10 cellular contexts compared by ENCODE assay signal in the genomic region with DNA sequence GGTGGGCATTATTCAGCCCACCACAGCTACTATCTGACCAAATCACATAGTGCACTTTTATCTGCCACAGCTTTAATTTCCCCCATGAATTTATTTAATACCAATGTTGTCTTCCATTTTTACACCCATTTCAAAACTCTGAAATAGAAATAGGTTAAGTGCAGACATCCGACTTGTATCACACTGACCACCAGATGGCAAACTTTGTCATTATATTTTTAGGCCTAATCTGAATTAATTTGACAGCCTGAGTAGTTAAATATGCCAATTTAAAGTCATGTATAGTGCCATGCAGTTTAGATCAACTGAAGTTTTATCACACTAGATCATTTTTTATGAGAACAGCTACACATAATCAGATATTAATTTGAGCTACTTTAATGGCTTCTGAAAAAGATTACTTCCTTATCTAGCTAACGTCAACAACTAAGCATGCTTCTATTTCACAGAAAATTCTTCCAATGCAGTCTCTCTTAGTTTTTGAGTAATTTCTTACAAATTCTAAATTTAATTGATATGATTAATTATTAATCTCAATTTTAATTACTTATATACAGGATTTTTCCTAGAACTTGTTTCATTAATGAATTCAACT.
DNase-seq lines count a peak whose midpoint lies in the region; ATAC-seq, FAIRE-seq and TF ChIP-seq lines count a peak whose summit lies in the region.
"Had no signal": no experiment of that assay in that cellular context is flagged by ENCODE, and none has a peak within 500 bp of the region (broad histone marks: within the 10 kb centered on the region; RNA-seq: fewer than 3 reads in every experiment).

No MANE protein-coding gene starts in this region.

- no peak for TF ChIP-seq POLR2A in upper lobe of left lung (IDR thresholded peaks at IDR 0.05)
- no peak for TF ChIP-seq POLR2A in stomach (IDR thresholded peaks at IDR 0.05)

- DNase-seq in A172 (ENCODE audit: low spot score) = peak; percentile 41
- no peak for DNase-seq in GM18507 (ENCODE audit: extremely low spot score, insufficient read length, low read depth)
- peak; percentile 35 for DNase-seq in PC-3
- peak in 1 of 2 donors; percentile 15 for DNase-seq in foreskin keratinocyte
- DNase-seq in upper lobe of left lung = no peak
- DNase-seq in effector memory CD8-positive, alpha-beta T cell = no peak
- DNase-seq in stomach = no peak

- TF ChIP-seq EP300 in upper lobe of left lung (IDR thresholded peaks at IDR 0.05) (no peak), stomach (IDR thresholded peaks at IDR 0.05) (no peak)

- H3F3A ChIP-seq in PC-3 (ENCODE audit: low read length, unreplicated experiment) = no peaks in the 10 kb centered on the region

- intact Hi-C loops in PC-3 (cut with micrococcal nuclease) (loop anchor here (5.0 kb wide), 1 partner anchor 681 kb away; no protein-coding TSS in a partner anchor), stomach (cut with DNase I; ENCODE audit: low total_unique reads) (no loop called here)

- H3K4me3 ChIP-seq in PC-3 (ENCODE audit: low read length) = no peak overlapping the region
- H3K4me3 ChIP-seq in upper lobe of left lung = no peak overlapping the region
- no peak overlapping the region for H3K4me3 ChIP-seq in stomach

- no peak overlapping the region for H2AFZ ChIP-seq in PC-3 (ENCODE audit: low read length)

- no peak overlapping the region for H3K4me2 ChIP-seq in PC-3 (ENCODE audit: low read length)

- BruUV-seq in PC-3 (replicated peaks; lab: Mats Ljungman, UMichigan) = no TSS peak

- no peaks in the 10 kb centered on the region for H3K9me3 ChIP-seq in PC-3 (ENCODE audit: low read length)
- no peaks in the 10 kb centered on the region for H3K9me3 ChIP-seq in upper lobe of left lung
- H3K9me3 ChIP-seq in stomach = no peaks in the 10 kb centered on the region

- no peak overlapping the region for H3K9ac ChIP-seq in PC-3 (ENCODE audit: low read length)

- H3K4me3 Mint-ChIP-seq in effector memory CD8-positive, alpha-beta T cell = no peak overlapping the region
- H3K4me3 Mint-ChIP-seq: central memory CD8-positive, alpha-beta T cell; stimulated activated naive CD8-positive, alpha-beta T cell treated with anti-CD3 and anti-CD28 coated beads, Interleukin-15, Interleukin-2, amounts not matched to agents 100 ng/mL and 50 ng/mL, for 24 hours had no signal

- H3K79me2 ChIP-seq in PC-3 (ENCODE audit: low read length) = no peaks in the 10 kb centered on the region

- peak; percentile 12 for FAIRE-seq in GM18507 (lab: Jason Lieb, UNC)

- no peaks in the 10 kb centered on the region for H4K20me1 ChIP-seq in PC-3 (ENCODE audit: low read length)

- H3K9me3 Mint-ChIP-seq in effector memory CD8-positive, alpha-beta T cell = peaks cover 13% of the 10 kb centered on the region in 2 donors

- H3K4me1 Mint-ChIP-seq in effector memory CD8-positive, alpha-beta T cell (ENCODE audit: low read depth in 2 of 2) = no peaks in the 10 kb centered on the region
- H3K4me1 Mint-ChIP-seq: central memory CD8-positive, alpha-beta T cell had no signal

- 49 to 53% methylated on average over 2 of the region's 2 CpGs for WGBS in upper lobe of left lung, 2 donors
- whole genome bisulfite sequencing in stomach, 5 donors = 32 to 50% (median 49%) methylated on average over 2 of the region's 2 CpGs

- H3K9me2 ChIP-seq in PC-3 (replicated peaks; ENCODE audit: low read length) = no peaks in the 10 kb centered on the region

- no peaks in the 10 kb centered on the region for H3K27me3 Mint-ChIP-seq in effector memory CD8-positive, alpha-beta T cell
- H3K27me3 Mint-ChIP-seq: central memory CD8-positive, alpha-beta T cell; stimulated activated naive CD8-positive, alpha-beta T cell treated with anti-CD3 and anti-CD28 coated beads, Interleukin-15, Interleukin-2, amounts not matched to agents 100 ng/mL and 50 ng/mL, for 24 hours had no signal

- POLR2A ChIA-PET in PC-3 (lab: Charles Lee; ENCODE audit: unreplicated experiment) = no interaction called here

- no peaks in the 10 kb centered on the region for H3K36me3 Mint-ChIP-seq in effector memory CD8-positive, alpha-beta T cell (ENCODE audit: insufficient read depth)

- CTCF ChIA-PET in PC-3 (lab: Charles Lee) = no interaction called here

- H3K27me3 ChIP-seq in PC-3 (ENCODE audit: low read length) (no peaks in the 10 kb centered on the region), foreskin keratinocyte (peaks cover 3% of the 10 kb centered on the region), upper lobe of left lung (no peaks in the 10 kb centered on the region), stomach (no peaks in the 10 kb centered on the region)

- ATAC-seq in PC-3 = no peak
- ATAC-seq in foreskin keratinocyte = peak; percentile 72
- ATAC-seq in upper lobe of left lung (ENCODE audit: low FRiP score in 2 of 2) = peak in 1 of 2 donors; percentile 44
- no peak for ATAC-seq in HG03135 (IDR thresholded peaks at IDR 0.05; ENCODE audit: unreplicated experiment)
- ATAC-seq in effector memory CD8-positive, alpha-beta T cell (replicated peaks) = no peak

- H3K27ac ChIP-seq in PC-3 (ENCODE audit: low read length) (no peak overlapping the region), foreskin keratinocyte (no peak overlapping the region), upper lobe of left lung (no peak overlapping the region), stomach (no peak overlapping the region)

- H3K4me1 ChIP-seq in PC-3 (ENCODE audit: insufficient read depth, low read length) (no peaks in the 10 kb centered on the region), foreskin keratinocyte (no peaks in the 10 kb centered on the region), upper lobe of left lung (no peaks in the 10 kb centered on the region), stomach (no peaks in the 10 kb centered on the region)

- TF ChIP-seq CTCF in PC-3 (conservative IDR thresholded peaks at IDR 0.05; ENCODE audit: low read depth, low read length) (peak; percentile 60), foreskin keratinocyte (conservative IDR thresholded peaks at IDR 0.05) (peak; percentile 69), upper lobe of left lung (IDR thresholded peaks at IDR 0.05) (peak in 4 of 6 experiments; percentile 13 to 32 (median 30)), stomach (IDR thresholded peaks at IDR 0.05) (peak in 2 of 7 experiments; percentile 10 to 16)

- H3K36me3 ChIP-seq in PC-3 (ENCODE audit: low read depth, low read length) (no peaks in the 10 kb centered on the region; the same call in 1 of the 2 replicates), upper lobe of left lung (no peaks in the 10 kb centered on the region), stomach (no peaks in the 10 kb centered on the region)

- H3K27ac Mint-ChIP-seq in effector memory CD8-positive, alpha-beta T cell = no peak overlapping the region
- H3K27ac Mint-ChIP-seq: stimulated activated naive CD8-positive, alpha-beta T cell treated with anti-CD3 and anti-CD28 coated beads, Interleukin-15, Interleukin-2, amounts not matched to agents 100 ng/mL and 50 ng/mL, for 24 hours had no signal

Comparison
In these comparisons a context has a peak if more than half of its experiments do, and no peak if none do; other contexts are left out.
1. DNase-seq: peak in A172 (single experiment) and PC-3 (single experiment); none in GM18507 (single experiment), upper lobe of left lung (0 of 2), effector memory CD8-positive, alpha-beta T cell (0 of 3) and stomach (single experiment).